In the genomic region with DNA sequence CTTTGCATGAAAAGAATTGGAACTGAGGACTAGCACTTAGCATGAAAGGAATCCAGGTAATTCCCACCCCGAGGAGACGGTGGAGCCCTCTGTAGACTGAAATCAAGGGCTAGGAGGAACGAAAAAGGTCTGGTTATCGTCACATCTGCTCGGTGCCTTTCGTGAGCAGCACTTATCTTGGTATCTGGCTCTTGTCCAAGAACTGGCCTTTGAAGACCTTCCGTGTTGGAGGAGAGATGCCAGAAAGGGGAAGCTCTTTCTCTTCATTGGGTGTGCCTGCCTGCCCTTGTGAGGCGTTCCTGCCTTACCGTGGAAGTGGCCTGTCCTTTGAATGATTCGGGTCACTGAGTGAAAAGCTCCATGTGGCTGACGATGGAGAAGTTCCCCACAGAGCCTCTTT, we compare ENCODE assay signal across 25 cellular contexts.
DNase-seq lines count a peak whose midpoint lies in the region; ATAC-seq, FAIRE-seq and TF ChIP-seq lines count a peak whose summit lies in the region.
"Had no signal": no experiment of that assay in that cellular context is flagged by ENCODE, and none has a peak within 500 bp of the region (broad histone marks: within the 10 kb centered on the region; RNA-seq: fewer than 3 reads in every experiment).

No MANE protein-coding gene starts in this region.

- no peak overlapping the region for H3K23ac ChIP-seq in neuronal stem cell (ENCODE audit: low read depth, low read length, poor library complexity)

- H3K9me3 Mint-ChIP-seq in astrocyte (ENCODE audit: unreplicated experiment), result no peaks in the 10 kb centered on the region
- no peaks in the 10 kb centered on the region for H3K9me3 Mint-ChIP-seq in activated naive CD4-positive, alpha-beta T cell treated with anti-CD3 and anti-CD28 coated beads for 36 hours
- H3K9me3 Mint-ChIP-seq: activated naive CD4-positive, alpha-beta T cell treated with anti-CD3 and anti-CD28 coated beads, Interleukin-2, amount 50 U/mL, for 72 hours; stimulated activated naive B cell treated with anti-CD40 and anti-IgM and Interleukin-4, amounts not matched to agents 10 μg/mL and 1 μg/mL and 100 μg/mL, for 72 hours had no signal

- H3K4ac ChIP-seq in neuronal stem cell (ENCODE audit: low read length), result no peak overlapping the region

- CTCF ChIA-PET in activated naive CD4-positive, alpha-beta T cell treated with anti-CD3 and anti-CD28 coated beads for 36 hours (lab: Charles Lee), result interaction anchor here (0.6 to 1.5 kb wide), 2 partner anchors 318 to 1956 kb away, joined by 3 to 4 read pairs; no protein-coding TSS in a partner anchor

- no peaks in the 10 kb centered on the region for H4K20me1 ChIP-seq in astrocyte (ENCODE audit: insufficient read depth, low read length)

- no peak overlapping the region for H4K91ac ChIP-seq in neuronal stem cell (ENCODE audit: low read depth, low read length, poor library complexity)

- H3K4me3 ChIP-seq in astrocyte (ENCODE audit: insufficient read depth, low read depth, low read length), result no peak overlapping the region
- no peak overlapping the region for H3K4me3 ChIP-seq in neuronal stem cell (ENCODE audit: low read length in 2 of 2)
- H3K4me3 ChIP-seq: body of pancreas, GM12878, mucosa of descending colon, right atrium auricular region had no signal

- no peak overlapping the region for H2BK5ac ChIP-seq in neuronal stem cell (ENCODE audit: low read length)

- no peaks in the 10 kb centered on the region for H3K36me3 Mint-ChIP-seq in astrocyte (ENCODE audit: low read depth, unreplicated experiment)
- no peaks in the 10 kb centered on the region for H3K36me3 Mint-ChIP-seq in activated naive CD4-positive, alpha-beta T cell treated with anti-CD3 and anti-CD28 coated beads for 36 hours (ENCODE audit: low read depth)
- H3K36me3 Mint-ChIP-seq: activated naive CD4-positive, alpha-beta T cell treated with anti-CD3 and anti-CD28 coated beads, Interleukin-2, amount 50 U/mL, for 72 hours; stimulated activated naive B cell treated with anti-CD40 and anti-IgM and Interleukin-4, amounts not matched to agents 10 μg/mL and 1 μg/mL and 100 μg/mL, for 72 hours had no signal

- no peaks in the 10 kb centered on the region for H3K4me1 ChIP-seq in astrocyte (ENCODE audit: insufficient read depth, low read length)
- peaks cover 2 to 4% of the 10 kb centered on the region in 2 donors for H3K4me1 ChIP-seq in neuronal stem cell (ENCODE audit: control insufficient read depth in 2 of 2, insufficient read depth in 1 of 2, low read depth in 1 of 2, low read length in 2 of 2)
- H3K4me1 ChIP-seq: body of pancreas, right atrium auricular region had no signal

- H3K36me3 ChIP-seq in astrocyte (ENCODE audit: insufficient read depth, low read length) (no peaks in the 10 kb centered on the region), neuronal stem cell (replicated peaks in 1 of 2; ENCODE audit: control insufficient read depth in 2 of 2, insufficient read depth in 2 of 2, low read length in 2 of 2) (no peaks in the 10 kb centered on the region)
- H3K36me3 ChIP-seq: neutrophil, right atrium auricular region had no signal

- H3K4me3 Mint-ChIP-seq in astrocyte (ENCODE audit: unreplicated experiment), result no peak overlapping the region
- H3K4me3 Mint-ChIP-seq in activated naive CD4-positive, alpha-beta T cell treated with anti-CD3 and anti-CD28 coated beads for 36 hours, result no peak overlapping the region
- H3K4me3 Mint-ChIP-seq: activated CD8-positive, alpha-beta T cell treated with anti-CD3 and anti-CD28 coated beads, Interleukin-2, amount 10 ng/mL, durations not matched to agents 7 days and 5 days; stimulated activated naive B cell treated with anti-CD40 and anti-IgM and Interleukin-4, amounts not matched to agents 10 μg/mL and 1 μg/mL and 100 μg/mL, for 72 hours had no signal

- H2BK12ac ChIP-seq in neuronal stem cell (ENCODE audit: low read length), result no peak overlapping the region

- no peaks in the 10 kb centered on the region for H3K79me1 ChIP-seq in neuronal stem cell (ENCODE audit: low read depth, low read length)

- H3K9me3 ChIP-seq in astrocyte (ENCODE audit: insufficient read depth, low read depth, low read length) (no peaks in the 10 kb centered on the region), neuronal stem cell (replicated peaks in 1 of 2; ENCODE audit: control insufficient read depth in 2 of 2, insufficient read depth in 1 of 2, low read depth in 1 of 2, low read length in 2 of 2) (no peaks in the 10 kb centered on the region)
- H3K9me3 ChIP-seq: body of pancreas, mucosa of descending colon, neutrophil, right atrium auricular region had no signal

- in situ Hi-C loops in KBM-7 (cut with MboI; ENCODE audit: low pct_unique_long_range_greater_than_20kb, low sequenced_read_pairs), result no loop called here

- intact Hi-C loops in activated naive CD4-positive, alpha-beta T cell treated with anti-CD3 and anti-CD28 coated beads for 36 hours (cut with micrococcal nuclease), result no loop called here

- no peak for ATAC-seq in HG03571 (IDR thresholded peaks at IDR 0.05; ENCODE audit: unreplicated experiment)
- ATAC-seq: activated CD8-positive, alpha-beta T cell treated with anti-CD3 and anti-CD28 coated beads, Interleukin-2, amount 10 ng/mL, durations not matched to agents 7 days and 5 days; activated naive CD4-positive, alpha-beta T cell treated with anti-CD3 and anti-CD28 coated beads, Interleukin-2, amount 50 U/mL, for 72 hours; body of pancreas; GM12878; left lobe of liver; mucosa of descending colon; stimulated activated naive B cell treated with anti-CD40 and anti-IgM and Interleukin-4, amounts not matched to agents 10 μg/mL and 1 μg/mL and 100 μg/mL, for 72 hours had no signal

- H2AK5ac ChIP-seq in neuronal stem cell (ENCODE audit: low read depth, low read length), result no peak overlapping the region

- H3K27me3 ChIP-seq in astrocyte (ENCODE audit: insufficient read depth, low read length) (no peaks in the 10 kb centered on the region), neuronal stem cell (ENCODE audit: control insufficient read depth in 3 of 3, insufficient read depth in 3 of 3, low read depth in 1 of 3, low read length in 3 of 3) (no peaks in the 10 kb centered on the region)
- H3K27me3 ChIP-seq: body of pancreas, neutrophil, right atrium auricular region had no signal

- no peak overlapping the region for H2BK15ac ChIP-seq in neuronal stem cell (ENCODE audit: low read length)

- H3K9ac ChIP-seq in astrocyte (ENCODE audit: low read length) (no peak overlapping the region), neuronal stem cell (ENCODE audit: low read depth, low read length, poor library complexity) (no peak overlapping the region)

- no peak overlapping the region for H3K14ac ChIP-seq in neuronal stem cell (ENCODE audit: low read length)

- H4K8ac ChIP-seq in neuronal stem cell (ENCODE audit: low read depth, low read length), result no peak overlapping the region

- peak overlapping the region; percentile 38 for H2AFZ ChIP-seq in astrocyte (ENCODE audit: low read depth, low read length)
- peak overlapping the region; percentile 54 for H2AFZ ChIP-seq in neuronal stem cell (ENCODE audit: low read length)

- no peaks in the 10 kb centered on the region for H3K79me2 ChIP-seq in astrocyte (ENCODE audit: insufficient read depth, low read length)

- H3K27ac Mint-ChIP-seq in astrocyte (ENCODE audit: unreplicated experiment), result no peak overlapping the region
- no peak overlapping the region for H3K27ac Mint-ChIP-seq in activated naive CD4-positive, alpha-beta T cell treated with anti-CD3 and anti-CD28 coated beads for 36 hours
- H3K27ac Mint-ChIP-seq: activated CD8-positive, alpha-beta T cell treated with anti-CD3 and anti-CD28 coated beads, Interleukin-2, amount 10 ng/mL, durations not matched to agents 7 days and 5 days; activated naive CD4-positive, alpha-beta T cell treated with anti-CD3 and anti-CD28 coated beads, Interleukin-2, amount 50 U/mL, for 72 hours; stimulated activated naive B cell treated with anti-CD40 and anti-IgM and Interleukin-4, amounts not matched to agents 10 μg/mL and 1 μg/mL and 100 μg/mL, for 72 hours had no signal

- no peak for TF ChIP-seq CTCF in astrocyte (IDR thresholded peaks at IDR 0.05; ENCODE audit: insufficient read depth, low read depth, low read length)

- H3K4me1 Mint-ChIP-seq in astrocyte (ENCODE audit: low read depth, unreplicated experiment), result peaks cover 2% of the 10 kb centered on the region
- H3K4me1 Mint-ChIP-seq in activated naive CD4-positive, alpha-beta T cell treated with anti-CD3 and anti-CD28 coated beads for 36 hours (ENCODE audit: low read depth), result no peaks in the 10 kb centered on the region

- peaks cover 4% of the 10 kb centered on the region for H3K27me3 Mint-ChIP-seq in astrocyte (ENCODE audit: low read depth, unreplicated experiment)
- peaks cover 5% of the 10 kb centered on the region for H3K27me3 Mint-ChIP-seq in activated naive CD4-positive, alpha-beta T cell treated with anti-CD3 and anti-CD28 coated beads for 36 hours (ENCODE audit: low read depth)

- DNase-seq in KBM-7, result peak; percentile 18
- DNase-seq in NCI-H510A treated with DMSO at 0.1 percent for 48 hours (lab: John Stamatoyannopoulos, UW), result peak; percentile 5
- DNase-seq in astrocyte (ENCODE audit: low read depth), result no peak
- DNase-seq in neuronal stem cell (ENCODE audit: low spot score), result no peak
- no peak for DNase-seq in activated naive CD4-positive, alpha-beta T cell treated with anti-CD3 and anti-CD28 coated beads for 36 hours
- no peak for DNase-seq in NOMO-1 treated with dmso at 0.1 percent for 144 hours (lab: John Stamatoyannopoulos, UW; ENCODE audit: unreplicated experiment)
- DNase-seq in COLO829 (ENCODE audit: low spot score), result no peak
- DNase-seq: activated CD8-positive, alpha-beta T cell treated with anti-CD3 and anti-CD28 coated beads, Interleukin-2, amount 10 ng/mL, durations not matched to agents 7 days and 5 days; activated T-cell treated with anti-CD3 and anti-CD28 coated beads, Interleukin-2, amount 50 U/mL, for 48 hours; AML-193; Calu3; GDM1; NCI-H1105; stimulated activated naive B cell treated with anti-CD40 and anti-IgM and Interleukin-4, amounts not matched to agents 10 μg/mL and 1 μg/mL and 100 μg/mL, for 72 hours; SW 1271 had no signal

- no peak overlapping the region for H3K18ac ChIP-seq in neuronal stem cell (ENCODE audit: low read length)

- no peak for FAIRE-seq in astrocyte (lab: Jason Lieb, UNC)
- FAIRE-seq: colon, endothelial cell of umbilical vein, GM12878 had no signal

- H3K4me2 ChIP-seq in astrocyte (ENCODE audit: low read length), result no peak overlapping the region
- H3K4me2 ChIP-seq in neuronal stem cell (ENCODE audit: insufficient read depth, low read length, poor library complexity, severe bottlenecking), result no peak overlapping the region

- H2BK120ac ChIP-seq in neuronal stem cell (ENCODE audit: low read depth, low read length), result no peak overlapping the region

- no peak overlapping the region for H3K27ac ChIP-seq in astrocyte (ENCODE audit: low read depth, low read length)
- no peak overlapping the region for H3K27ac ChIP-seq in neuronal stem cell (replicated peaks; ENCODE audit: low read length)
- H3K27ac ChIP-seq: body of pancreas, neutrophil, right atrium auricular region had no signal

- WGBS in neuronal stem cell (ENCODE audit: extremely low coverage in 2 of 2, insufficient read length in 2 of 2, insufficient replicate concordance in 1 of 2), 2 donors, result no CpG with 5 or more reads among the region's 11 CpGs

Comparison
In these comparisons a context has a peak if more than half of its experiments do, and no peak if none do; other contexts are left out.
1. DNase-seq: peak in KBM-7 (single experiment) and NCI-H510A treated with DMSO at 0.1 percent for 48 hours (single experiment); none in astrocyte (single experiment), neuronal stem cell (single experiment), activated naive CD4-positive, alpha-beta T cell treated with anti-CD3 and anti-CD28 coated beads for 36 hours (single experiment), NOMO-1 treated with dmso at 0.1 percent for 144 hours (single experiment) and COLO829 (single experiment).